8 cellular contexts compared by ENCODE assay signal in genomic region chr1:247118946-247119446, GRCh38. TPM values are rescaled to one million over a fixed set of nuclear protein-coding genes. Genes with fewer than 3 reads are reported as not detected.
A peak's percentile ranks its signal among the peaks of the same experiment; 100 is the strongest.
DNase-seq lines count a peak whose midpoint lies in the region; ATAC-seq lines count a peak whose summit lies in the region.

No MANE protein-coding gene starts in this region.

- no peak overlapping the region for H3K4me3 ChIP-seq in H7 (ENCODE audit: insufficient read depth, low read depth, low read length)

- H3K36me3 ChIP-seq in H7 (replicated peaks; ENCODE audit: control insufficient read depth, insufficient read depth, low read length), result no peaks in the 10 kb centered on the region

- no peaks in the 10 kb centered on the region; the same call in 1 of the 2 replicates for H3K27me3 ChIP-seq in H7 (ENCODE audit: control insufficient read depth, insufficient read depth, low read length)

- DNase-seq in COLO668 (lab: John Stamatoyannopoulos, UW; ENCODE audit: unreplicated experiment), result peak; percentile 63
- peak; percentile 93 for DNase-seq in H7
- peak; percentile 81 for DNase-seq in SKM-1 treated with dmso at 0.1 percent for 144 hours (lab: John Stamatoyannopoulos, UW; ENCODE audit: unreplicated experiment)
- peak; percentile 86 for DNase-seq in iPS-NIHi7 (ENCODE audit: extremely low spot score)
- no peak for DNase-seq in NCI-H128 (lab: John Stamatoyannopoulos, UW; ENCODE audit: unreplicated experiment)
- no peak for DNase-seq in cerebellum (ENCODE audit: low spot score)

- ATAC-seq in HG03025 (IDR thresholded peaks at IDR 0.05; ENCODE audit: low FRiP score, unreplicated experiment) (no peak), GM21381 (IDR thresholded peaks at IDR 0.05; ENCODE audit: unreplicated experiment) (no peak)

RNA-seq across cellular contexts. Expression of gene ZNF669, which starts 14.8 kb away (rescaled TPM):
- total RNA-seq in H7 (2014; rRNA removed; shearing (Covaris generic)), result 19.8 and 29.9 TPM in 2 replicates
- 15.3 TPM for total RNA-seq in cerebellum

RNA-seq across cellular contexts. Expression of gene ZNF670, which starts 40.4 kb away (rescaled TPM):
- 16.4 and 28.7 TPM in 2 replicates for total RNA-seq in H7 (2014; rRNA removed; shearing (Covaris generic))
- total RNA-seq in cerebellum, result 15.1 TPM

RNA-seq across cellular contexts. Expression of gene ZNF124, which starts 52.8 kb away (rescaled TPM):
- 50.3 and 54.5 TPM in 2 replicates for total RNA-seq in H7 (2014; rRNA removed; shearing (Covaris generic))
- 215 TPM for total RNA-seq in cerebellum

Comparison
In these comparisons a context has a peak if more than half of its experiments do, and no peak if none do; other contexts are left out.
1. DNase-seq: peak in COLO668 (single experiment), H7 (single experiment), SKM-1 treated with dmso at 0.1 percent for 144 hours (single experiment) and iPS-NIHi7 (single experiment); none in NCI-H128 (single experiment) and cerebellum (single experiment).